9 cellular contexts compared by ENCODE assay signal in the genomic region with DNA sequence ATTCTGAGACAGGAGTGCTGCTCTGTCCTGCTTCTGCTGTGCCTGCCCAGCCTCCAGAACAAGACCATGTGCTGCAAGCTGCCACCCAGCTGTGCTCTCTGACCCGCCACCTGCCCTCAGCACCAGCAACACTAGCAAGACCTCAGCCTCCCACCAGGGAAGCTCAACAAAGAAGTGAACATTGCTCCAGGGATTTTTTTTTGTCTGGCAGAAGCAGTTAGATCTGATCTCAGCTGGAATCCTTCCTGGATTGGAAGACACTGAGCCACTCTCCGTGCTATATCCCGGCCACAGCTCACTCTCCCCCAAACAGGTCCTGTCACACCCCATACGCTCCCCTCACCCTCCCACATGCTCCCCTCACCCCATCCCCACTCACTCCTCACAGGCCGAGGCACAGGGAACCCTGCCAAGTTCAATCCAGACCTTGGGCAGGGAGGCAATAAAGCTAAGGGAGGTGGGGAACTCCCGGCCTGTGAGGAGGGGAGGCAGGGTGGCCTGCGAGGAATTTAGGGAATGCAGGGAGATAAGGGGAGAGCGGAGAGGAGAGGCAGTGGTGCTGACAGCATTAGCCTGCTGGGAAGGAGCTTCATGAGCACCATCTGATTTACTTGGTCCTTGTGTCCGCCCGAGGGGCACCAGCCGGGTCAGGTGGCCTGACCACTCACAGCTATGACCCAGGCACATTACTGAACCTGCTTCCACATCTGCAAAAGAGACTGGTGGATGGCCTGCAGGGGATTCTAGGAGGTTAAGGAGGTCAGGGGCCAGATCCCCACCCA. TPM values are rescaled to one million over a fixed set of nuclear protein-coding genes. Genes with fewer than 3 reads are reported as not detected.
DNase-seq lines count a peak whose midpoint lies in the region; ATAC-seq and TF ChIP-seq lines count a peak whose summit lies in the region.
"Had no signal": no experiment of that assay in that cellular context is flagged by ENCODE, and none has a peak within 500 bp of the region (broad histone marks: within the 10 kb centered on the region; RNA-seq: fewer than 3 reads in every experiment).

No MANE protein-coding gene starts in this region.

- in situ Hi-C loops in brain microvascular endothelial cell (cut with HindIII; ENCODE audit: low pct_ligation_motif_present, low sequenced_read_pairs), result no loop called here

- H3K27ac Mint-ChIP-seq in activated CD4-positive, alpha-beta T cell treated with anti-CD3 and anti-CD28 coated beads for 36 hours, result no peak overlapping the region

- no peak overlapping the region for H3K4me3 ChIP-seq in brain microvascular endothelial cell (ENCODE audit: low read depth, low read length)

- TF ChIP-seq CTCF in brain microvascular endothelial cell (IDR thresholded peaks at IDR 0.05; ENCODE audit: low read depth, low read length, missing control alignments), result no peak

- H3K4me1 Mint-ChIP-seq in activated CD4-positive, alpha-beta T cell treated with anti-CD3 and anti-CD28 coated beads for 36 hours, result no peaks in the 10 kb centered on the region

- H3K27me3 Mint-ChIP-seq in activated CD4-positive, alpha-beta T cell treated with anti-CD3 and anti-CD28 coated beads for 36 hours, result no peaks in the 10 kb centered on the region

- H3K4me3 Mint-ChIP-seq in activated CD4-positive, alpha-beta T cell treated with anti-CD3 and anti-CD28 coated beads for 36 hours, result no peak overlapping the region

- H3K36me3 ChIP-seq in brain microvascular endothelial cell (replicated peaks), result no peaks in the 10 kb centered on the region

- CTCF ChIA-PET in activated CD4-positive, alpha-beta T cell treated with anti-CD3 and anti-CD28 coated beads for 36 hours (lab: Charles Lee), result interaction anchor here (0.5 to 1.5 kb wide), 2 partner anchors 54 to 58 kb away, joined by 3 read pairs; no protein-coding TSS in a partner anchor

- POLR2A ChIA-PET in activated CD4-positive, alpha-beta T cell treated with anti-CD3 and anti-CD28 coated beads for 36 hours (lab: Charles Lee), result interaction anchor here (0.6 kb wide), 1 partner anchor 30 kb away, joined by 4 read pairs; no protein-coding TSS in a partner anchor

- no peaks in the 10 kb centered on the region for H3K36me3 Mint-ChIP-seq in activated CD4-positive, alpha-beta T cell treated with anti-CD3 and anti-CD28 coated beads for 36 hours (ENCODE audit: low read depth)

- no peak overlapping the region for H3K27ac ChIP-seq in brain microvascular endothelial cell
- H3K27ac ChIP-seq: KMS-11 had no signal

- no peaks in the 10 kb centered on the region for H3K9me3 Mint-ChIP-seq in activated CD4-positive, alpha-beta T cell treated with anti-CD3 and anti-CD28 coated beads for 36 hours (ENCODE audit: low read depth)

- DNase-seq in NCI-H2107 treated with DMSO at 0.1 percent for 48 hours (lab: John Stamatoyannopoulos, UW; ENCODE audit: unreplicated experiment) (peak; percentile 51), NCI-H2107 (lab: John Stamatoyannopoulos, UW) (no peak), brain microvascular endothelial cell (peak; percentile 55), left colon (peak; percentile 76 to 86), ureter (ENCODE audit: low spot score) (peak; percentile 78)
- DNase-seq in activated CD4-positive, alpha-beta T cell treated with anti-CD3 and anti-CD28 coated beads for 36 hours, result no peak

- no peaks in the 10 kb centered on the region for H3K27me3 ChIP-seq in brain microvascular endothelial cell (replicated peaks)

- intact Hi-C loops in left colon (cut with DNase I, micrococcal nuclease), result no loop called here
- intact Hi-C loops in activated CD4-positive, alpha-beta T cell treated with anti-CD3 and anti-CD28 coated beads for 36 hours (cut with DNase I, micrococcal nuclease), result no loop called here

- ATAC-seq in left colon, result peak; percentile 38
- ATAC-seq in GM19397 (IDR thresholded peaks at IDR 0.05; ENCODE audit: unreplicated experiment), result no peak
- ATAC-seq in activated CD4-positive, alpha-beta T cell treated with anti-CD3 and anti-CD28 coated beads for 36 hours, result no peak
- ATAC-seq in HG02981 (IDR thresholded peaks at IDR 0.05; ENCODE audit: unreplicated experiment), result no peak

RNA-seq across cellular contexts. Expression of a gene that starts 29.7 kb away (rescaled TPM):
- total RNA-seq in left colon (10 to 100 TPM; 66.3 to 68.1 TPM), ureter (30.1 TPM)
- 1 to 10 TPM; 6.1 to 6.2 TPM for total RNA-seq in activated CD4-positive, alpha-beta T cell treated with anti-CD3 and anti-CD28 coated beads for 36 hours

Comparison
In these comparisons a context has a peak if more than half of its experiments do, and no peak if none do; other contexts are left out.
1. DNase-seq: peak in NCI-H2107 treated with DMSO at 0.1 percent for 48 hours (single experiment), brain microvascular endothelial cell (single experiment), left colon (2 of 2) and ureter (single experiment); none in NCI-H2107 (single experiment) and activated CD4-positive, alpha-beta T cell treated with anti-CD3 and anti-CD28 coated beads for 36 hours (single experiment).